Comparison of ENCODE assay signal across 8 cellular contexts in the genomic region with DNA sequence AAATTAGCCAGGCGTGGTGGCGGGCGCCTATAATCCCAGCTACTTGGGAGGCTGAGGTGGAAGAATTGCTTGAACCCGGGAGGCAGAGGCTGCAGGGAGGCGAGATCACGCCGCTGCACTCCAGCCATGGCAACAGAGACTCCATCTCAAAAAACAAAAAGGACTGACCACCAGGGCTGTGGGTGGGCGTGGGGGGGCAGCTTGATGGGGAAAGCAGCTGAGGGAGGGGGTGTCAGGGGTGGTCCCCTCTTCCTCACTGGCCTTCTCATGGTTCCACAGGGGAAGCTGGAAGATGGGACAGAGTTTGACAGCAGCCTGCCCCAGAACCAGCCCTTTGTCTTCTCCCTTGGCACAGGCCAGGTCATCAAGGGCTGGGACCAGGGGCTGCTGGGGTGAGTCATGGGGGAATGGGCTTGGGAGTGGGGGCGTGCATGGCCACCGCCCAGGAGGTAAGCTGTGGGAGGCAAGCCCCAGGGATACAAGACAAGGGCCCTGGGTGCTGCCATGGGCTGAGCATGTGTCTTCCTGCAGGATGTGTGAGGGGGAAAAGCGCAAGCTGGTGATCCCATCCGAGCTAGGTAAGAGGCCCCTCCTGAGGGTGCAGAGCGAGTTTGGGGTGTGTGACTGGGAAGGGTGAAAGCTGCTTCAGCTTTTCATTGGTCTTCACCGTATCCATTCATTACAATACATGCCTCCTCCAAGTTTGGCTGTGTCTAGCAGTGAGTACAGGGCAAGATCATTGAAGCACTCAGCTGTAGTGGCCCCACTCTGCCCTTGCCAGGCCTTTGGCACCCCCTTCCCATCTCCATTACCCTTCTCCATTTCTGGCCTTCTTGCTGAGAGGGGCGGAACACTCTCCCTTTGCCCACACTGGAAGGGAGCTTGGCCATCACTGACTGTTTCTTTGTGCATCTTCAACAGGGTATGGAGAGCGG. TPM values are rescaled to one million over a fixed set of nuclear protein-coding genes. Genes with fewer than 3 reads are reported as not detected.
DNase-seq lines count a peak whose midpoint lies in the region; ATAC-seq, FAIRE-seq and TF ChIP-seq lines count a peak whose summit lies in the region.

No MANE protein-coding gene starts in this region.

- TF ChIP-seq POLR2A in GM12891 (IDR thresholded peaks at IDR 0.05; ENCODE audit: low read depth, low read length): 0 out of 2 replicates have a peak, but pooled peaks have one; percentile 54
- no peak for TF ChIP-seq POLR2A in gastrocnemius medialis (IDR thresholded peaks at IDR 0.05)

- in situ Hi-C loops in gastrocnemius medialis (cut with MboI; ENCODE audit: low sequenced_read_pairs in 4 of 4): no loop called here

- H3K27ac ChIP-seq in epithelial cell of prostate (peak overlapping the region; percentile 99), gastrocnemius medialis (peak overlapping the region; percentile 92 to 100 (median 96)), dorsolateral prefrontal cortex (peak overlapping the region in 21 of 59 donors; percentile 10 to 100 (median 98))

- ATAC-seq in gastrocnemius medialis: no peak
- no peak for ATAC-seq in HG02610 (IDR thresholded peaks at IDR 0.05; ENCODE audit: unreplicated experiment)

- DNase-seq in GM12891 (ENCODE audit: insufficient read length, low spot score) (no peak), RPMI8226 (peak; percentile 4), epithelial cell of prostate (ENCODE audit: low read depth, low spot score) (no peak), gastrocnemius medialis (no peak), dorsolateral prefrontal cortex (no peak), NOMO-1 treated with dmso at 0.1 percent for 144 hours (lab: John Stamatoyannopoulos, UW; ENCODE audit: unreplicated experiment) (no peak), NCI-H2081 treated with DMSO at 0.1 percent for 48 hours (lab: John Stamatoyannopoulos, UW) (no peak)

- peak overlapping the region in 3 of 4 donors; percentile 85 to 96 (median 86) for H3K4me3 ChIP-seq in gastrocnemius medialis
- peak overlapping the region in 26 of 59 donors; percentile 64 to 98 (median 91) for H3K4me3 ChIP-seq in dorsolateral prefrontal cortex

- H3K4me1 ChIP-seq in gastrocnemius medialis: peaks cover 39 to 48% of the 10 kb centered on the region in 2 donors

- TF ChIP-seq CTCF in gastrocnemius medialis (IDR thresholded peaks at IDR 0.05 in 4 of 5, conservative IDR thresholded peaks at IDR 0.05 in 1 of 5) (no peak), dorsolateral prefrontal cortex (IDR thresholded peaks at IDR 0.05 in 54 of 56, conservative IDR thresholded peaks at IDR 0.05 in 2 of 56; ENCODE audit: low read depth in 1 of 56, partially characterized antibody in 56 of 56) (no peak)

- peaks cover 0 to 12% of the 10 kb centered on the region in 2 donors for H3K36me3 ChIP-seq in gastrocnemius medialis

- intact Hi-C loops in gastrocnemius medialis (cut with DNase I; ENCODE audit: low total_unique reads) (loop anchor here (10.0 kb wide), 1 partner anchor 632 kb away; a partner anchor contains a TSS), dorsolateral prefrontal cortex (cut with DNase I) (no loop called here)

- no peak for FAIRE-seq in GM12891 (lab: Jason Lieb, UNC)

- H3K27me3 ChIP-seq in gastrocnemius medialis (no peaks in the 10 kb centered on the region), dorsolateral prefrontal cortex (no peaks in the 10 kb centered on the region)

- no peaks in the 10 kb centered on the region for H3K9me3 ChIP-seq in gastrocnemius medialis

TF ChIP-seq in GM12891, 5 proteins besides CTCF, POLR2A, EP300 and RAD21:
- TF ChIP-seq SPI1 (IDR thresholded peaks at IDR 0.05; ENCODE audit: low read depth, low read length) (no peak), POLR2AphosphoS5 (IDR thresholded peaks at IDR 0.05; ENCODE audit: low read depth, low read length) (peak; percentile 38; the same call in 1 of the 2 replicates)

RNA-seq across cellular contexts. Expression of a gene that starts 2.3 kb away (rescaled TPM):
- 61.2 TPM for polyA plus RNA-seq in GM12891 (2012; ENCODE audit: low read depth, missing spikeins)
- total RNA-seq in gastrocnemius medialis (10 to 100 TPM; 20.2 to 54.7 (median 27.6) TPM), dorsolateral prefrontal cortex (100 to 1,000 TPM in 2 of 120 experiments, 10 to 100 TPM in 118; 43.6 to 115 (median 66.0) TPM)

RNA-seq across cellular contexts. Expression of a gene that starts 3.6 kb away (rescaled TPM):
- polyA plus RNA-seq in GM12891 (2012; ENCODE audit: low read depth, missing spikeins): 174 TPM
- 100 to 1,000 TPM; 144 to 444 (median 237) TPM for total RNA-seq in gastrocnemius medialis
- 10 to 100 TPM; 14.3 to 71.9 (median 29.4) TPM for total RNA-seq in dorsolateral prefrontal cortex

RNA-seq across cellular contexts. Expression of a gene that starts 8.1 kb away (rescaled TPM):
- polyA plus RNA-seq in GM12891 (2012; ENCODE audit: low read depth, missing spikeins): 3.9 TPM
- total RNA-seq in gastrocnemius medialis (1 to 10 TPM; 4.7 to 9.7 (median 6.2) TPM), dorsolateral prefrontal cortex (10 to 100 TPM in 41 of 120 experiments, 1 to 10 TPM in 79; 4.4 to 20.8 (median 8.5) TPM)

RNA-seq across cellular contexts. Expression of a gene that starts 8.8 kb away (rescaled TPM):
- 85.3 TPM for polyA plus RNA-seq in GM12891 (2012; ENCODE audit: low read depth, missing spikeins)
- 10 to 100 TPM; 33.6 to 87.5 (median 58.2) TPM for total RNA-seq in gastrocnemius medialis
- total RNA-seq in dorsolateral prefrontal cortex: 100 to 1,000 TPM in 51 of 120 experiments, 10 to 100 TPM in 69; 70.2 to 201 (median 97.2) TPM

RNA-seq across cellular contexts. Expression of a gene that starts 12.8 kb away (rescaled TPM):
- polyA plus RNA-seq in GM12891 (2012; ENCODE audit: low read depth, missing spikeins): 50.3 TPM
- total RNA-seq in gastrocnemius medialis (10 to 100 TPM; 13.8 to 30.0 (median 18.9) TPM), dorsolateral prefrontal cortex (10 to 100 TPM; 22.5 to 46.8 (median 32.3) TPM)
